8 cellular contexts compared by ENCODE assay signal in genomic region chrX:56530011-56530410, GRCh38.
"Had no signal": no experiment of that assay in that cellular context is flagged by ENCODE, and none has a peak within 500 bp of the region (broad histone marks: within the 10 kb centered on the region; RNA-seq: fewer than 3 reads in every experiment).

No MANE protein-coding gene starts in this region.

- H3K4me3 ChIP-seq: GM12878 had no signal

- ATAC-seq: GM12878 had no signal

- FAIRE-seq: G401.6, GM12878, GM12891, GM12892, GM18507, GM19239 had no signal

- DNase-seq: GDM1, GF-D8 had no signal
